27 cellular contexts compared by ENCODE assay signal in genomic region chr20:48610996-48611395, GRCh38.
"Had no signal": no experiment of that assay in that cellular context is flagged by ENCODE, and none has a peak within 500 bp of the region (broad histone marks: within the 10 kb centered on the region; RNA-seq: fewer than 3 reads in every experiment).

No MANE protein-coding gene starts in this region.

- H3K36me3 ChIP-seq: neural progenitor cell, ovary, right lobe of liver, sigmoid colon, stomach, thoracic aorta, thyroid gland, tibial nerve, upper lobe of left lung, vagina had no signal

- FAIRE-seq: small intestine had no signal

- H3K4me1 ChIP-seq: parathyroid adenoma, psoas muscle, right lobe of liver, sigmoid colon, stomach, thyroid gland, tibial nerve, upper lobe of left lung, vagina had no signal

- H3K9me3 ChIP-seq: ovary, psoas muscle, right lobe of liver, sigmoid colon, stomach, thoracic aorta, thyroid gland, tibial nerve, upper lobe of left lung, vagina had no signal

- H2AFZ ChIP-seq: neural progenitor cell, parathyroid adenoma had no signal

- H3K36me3 Mint-ChIP-seq: neural progenitor cell; stimulated activated effector memory CD8-positive, alpha-beta T cell treated with anti-CD3 and anti-CD28 coated beads, Interleukin-12 subunit alpha, Interleukin-12 subunit beta, amount 100 ng/mL, for 72 hours; stimulated activated naive B cell treated with anti-CD40 and anti-IgM and Interleukin-4, amounts not matched to agents 10 μg/mL and 1 μg/mL and 100 μg/mL, for 72 hours had no signal

- ATAC-seq: psoas muscle; right cardiac atrium; right lobe of liver; stimulated activated effector memory CD8-positive, alpha-beta T cell treated with anti-CD3 and anti-CD28 coated beads, Interleukin-12 subunit alpha, Interleukin-12 subunit beta, amount 100 ng/mL, for 72 hours; stimulated activated naive B cell treated with anti-CD40 and anti-IgM and Interleukin-4, amounts not matched to agents 10 μg/mL and 1 μg/mL and 100 μg/mL, for 72 hours had no signal

- DNase-seq: occipital lobe; ovary; posterior cingulate gyrus; psoas muscle; right cardiac atrium; right lobe of liver; sigmoid colon; small intestine; stimulated activated CD4-positive, alpha-beta T cell treated with anti-CD3 and anti-CD28 coated beads, Interleukin-15, amount 100 ng/mL, for 24 hours; stimulated activated CD4-positive, alpha-beta T cell treated with anti-CD3 and anti-CD28 coated beads, Interleukin-2, amount 100 ng/mL, for 24 hours; stimulated activated CD4-positive, alpha-beta T cell treated with anti-CD3 and anti-CD28 coated beads, Interleukin-2, amount 100 ng/mL, for 48 hours; stimulated activated CD4-positive, alpha-beta T cell treated with anti-CD3 and anti-CD28 coated beads, Interleukin-4, amount 100 ng/mL, for 24 hours; stimulated activated naive B cell treated with anti-CD40 and anti-IgM and Interleukin-4, amounts not matched to agents 10 μg/mL and 1 μg/mL and 100 μg/mL, for 72 hours; stimulated activated naive CD4-positive, alpha-beta T cell treated with Interleukin-2 at 50 U/mL for 16 hours; stomach; thyroid gland; trophoblast cell; upper lobe of left lung had no signal

- H3K4me3 Mint-ChIP-seq: nephron; neural progenitor cell; stimulated activated effector memory CD8-positive, alpha-beta T cell treated with anti-CD3 and anti-CD28 coated beads, Interleukin-12 subunit alpha, Interleukin-12 subunit beta, amount 100 ng/mL, for 72 hours; stimulated activated naive B cell treated with anti-CD40 and anti-IgM and Interleukin-4, amounts not matched to agents 10 μg/mL and 1 μg/mL and 100 μg/mL, for 72 hours; stimulated activated naive CD8-positive, alpha-beta T cell treated with anti-CD3 and anti-CD28 coated beads, Interleukin-15, Interleukin-2, amounts not matched to agents 100 ng/mL and 50 ng/mL, for 24 hours had no signal

- H3K27ac Mint-ChIP-seq: nephron; neural progenitor cell; progenitor cell of endocrine pancreas; stimulated activated effector memory CD8-positive, alpha-beta T cell treated with anti-CD3 and anti-CD28 coated beads, Interleukin-12 subunit alpha, Interleukin-12 subunit beta, amount 100 ng/mL, for 72 hours; stimulated activated naive B cell treated with anti-CD40 and anti-IgM and Interleukin-4, amounts not matched to agents 10 μg/mL and 1 μg/mL and 100 μg/mL, for 72 hours; stimulated activated naive CD8-positive, alpha-beta T cell treated with anti-CD3 and anti-CD28 coated beads, Interleukin-15, Interleukin-2, amounts not matched to agents 100 ng/mL and 50 ng/mL, for 24 hours had no signal

- H3K4me3 ChIP-seq: neural progenitor cell, ovary, psoas muscle, right lobe of liver, sigmoid colon, stomach, thoracic aorta, thyroid gland, tibial nerve, upper lobe of left lung, vagina had no signal

- H3K27me3 Mint-ChIP-seq: progenitor cell of endocrine pancreas had no signal

- H3K27ac ChIP-seq: neural progenitor cell, ovary, parathyroid adenoma, psoas muscle, right lobe of liver, sigmoid colon, stomach, thoracic aorta, thyroid gland, tibial nerve, upper lobe of left lung, vagina had no signal

- H3K4me2 ChIP-seq: neural progenitor cell had no signal

- H3K9me3 Mint-ChIP-seq: nephron; neural progenitor cell; stimulated activated effector memory CD8-positive, alpha-beta T cell treated with anti-CD3 and anti-CD28 coated beads, Interleukin-12 subunit alpha, Interleukin-12 subunit beta, amount 100 ng/mL, for 72 hours; stimulated activated naive B cell treated with anti-CD40 and anti-IgM and Interleukin-4, amounts not matched to agents 10 μg/mL and 1 μg/mL and 100 μg/mL, for 72 hours; stimulated activated naive CD8-positive, alpha-beta T cell treated with anti-CD3 and anti-CD28 coated beads, Interleukin-15, Interleukin-2, amounts not matched to agents 100 ng/mL and 50 ng/mL, for 24 hours had no signal

- H3K9ac ChIP-seq: neural progenitor cell, parathyroid adenoma had no signal

- H3K79me2 ChIP-seq: parathyroid adenoma had no signal

- H3K27me3 ChIP-seq: neural progenitor cell, ovary, right lobe of liver, sigmoid colon, thyroid gland, tibial nerve, upper lobe of left lung, vagina had no signal
